In the genomic region with DNA sequence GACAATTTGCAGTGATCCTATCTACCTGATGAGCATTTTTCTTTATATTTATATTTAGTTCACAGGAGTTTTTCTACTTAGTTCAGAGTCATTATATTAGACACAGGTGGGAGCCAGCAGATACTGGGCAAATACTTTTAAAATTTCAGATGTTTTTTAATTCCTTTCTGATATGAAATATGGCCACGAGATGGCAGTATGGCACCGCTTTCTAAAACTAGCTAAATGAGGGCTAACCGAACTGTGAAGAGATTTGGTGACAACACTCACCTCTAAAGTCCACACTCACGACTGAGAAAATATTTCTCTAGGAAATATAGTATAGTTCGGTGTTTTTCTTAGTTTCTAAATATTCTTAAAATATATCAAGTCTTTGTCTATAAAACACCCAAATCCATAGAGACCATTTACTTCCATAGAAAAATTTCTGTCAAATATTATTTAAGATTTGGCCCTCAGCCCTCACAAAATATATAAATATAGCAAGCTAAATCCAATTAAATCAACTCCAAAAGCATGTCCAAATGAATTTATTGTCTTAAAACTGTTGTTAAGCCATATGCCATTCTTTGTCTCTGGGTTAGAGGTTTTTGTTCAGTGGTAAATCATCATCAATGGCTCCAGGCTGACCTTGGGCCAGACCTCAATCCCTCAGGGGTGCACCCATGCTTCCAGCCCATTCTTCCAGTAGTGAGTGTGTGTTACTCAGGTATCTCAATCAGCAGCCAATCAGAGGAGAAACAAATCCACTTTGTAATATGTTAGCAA, we compare ENCODE assay signal across 7 cellular contexts.
A peak's percentile ranks its signal among the peaks of the same experiment; 100 is the strongest.
DNase-seq lines count a peak whose midpoint lies in the region; ATAC-seq and TF ChIP-seq lines count a peak whose summit lies in the region.

No MANE protein-coding gene starts in this region.

- TF ChIP-seq CTCF in GM13976 (IDR thresholded peaks at IDR 0.05; ENCODE audit: borderline replicate concordance, control extremely low read depth, extremely low read depth, insufficient read depth, missing control alignments), result peak; percentile 48

- in situ Hi-C loops in GM13976 (cut with MboI; ENCODE audit: low sequenced_read_pairs, unreplicated experiment), result loop anchor here (10.0 to 25.0 kb wide), 3 partner anchors 201 to 794 kb away; partner anchors contain the start of gene FOXF2

- DNase-seq in GM13976 (ENCODE audit: low spot score) (peak; percentile 69), NCI-H1417 (lab: John Stamatoyannopoulos, UW) (peak; percentile 48 to 81 (median 66)), T1000 (lab: John Stamatoyannopoulos, UW) (peak; percentile 4), astrocyte of the hippocampus (ENCODE audit: low read depth, low spot score) (peak; percentile 76), iris pigment epithelial cell (ENCODE audit: low read depth) (peak; percentile 51)
- DNase-seq in stimulated activated CD4-positive, alpha-beta T cell treated with anti-CD3 and anti-CD28 coated beads, Interleukin-1b, Interleukin-23, amount 100 ng/mL, for 4 hours (ENCODE audit: low read depth in 2 of 2), result peak; percentile 34 to 72

- ATAC-seq in GM19035 (IDR thresholded peaks at IDR 0.05; ENCODE audit: unreplicated experiment), result no peak

Comparison
In these comparisons a context has a peak if more than half of its experiments do, and no peak if none do; other contexts are left out.
1. DNase-seq: peak in every context shown above with its lines; median percentile 76 in astrocyte of the hippocampus; 69 in GM13976; 66 in NCI-H1417; 53 in stimulated activated CD4-positive, alpha-beta T cell treated with anti-CD3 and anti-CD28 coated beads, Interleukin-1b, Interleukin-23, amount 100 ng/mL, for 4 hours; 51 in iris pigment epithelial cell; 4 in T1000.